Comparison of ENCODE assay signal across 24 cellular contexts in genomic region chr7:48438196-48438595, GRCh38.
DNase-seq lines count a peak whose midpoint lies in the region; ATAC-seq and TF ChIP-seq lines count a peak whose summit lies in the region.
"Had no signal": no experiment of that assay in that cellular context is flagged by ENCODE, and none has a peak within 500 bp of the region (broad histone marks: within the 10 kb centered on the region; RNA-seq: fewer than 3 reads in every experiment).

No MANE protein-coding gene starts in this region.

- H4K8ac ChIP-seq in trophoblast cell (ENCODE audit: low read depth, low read length), result no peak overlapping the region

- intact Hi-C loops in PC-3 (cut with micrococcal nuclease), result no loop called here

- no TSS peak for BruUV-seq in PC-3 (replicated peaks; lab: Mats Ljungman, UMichigan)

- H3K9me2 ChIP-seq in PC-3 (replicated peaks; ENCODE audit: low read length), result no peaks in the 10 kb centered on the region

- H3K79me1 ChIP-seq in trophoblast cell (ENCODE audit: low read length), result no peaks in the 10 kb centered on the region

- H3F3A ChIP-seq in PC-3 (ENCODE audit: low read length, unreplicated experiment), result no peaks in the 10 kb centered on the region

- no peaks in the 10 kb centered on the region for H4K20me1 ChIP-seq in PC-3 (ENCODE audit: low read length)
- H4K20me1 ChIP-seq: BLaER1 had no signal

- H3K4me2 ChIP-seq in PC-3 (ENCODE audit: low read length) (no peak overlapping the region), trophoblast cell (ENCODE audit: low read length) (no peak overlapping the region)
- H3K4me2 ChIP-seq: BLaER1, KMS-11 had no signal

- H2AK5ac ChIP-seq in trophoblast cell (ENCODE audit: low read length), result no peak overlapping the region

- H3K9me3 ChIP-seq in PC-3 (ENCODE audit: low read length) (0 out of 2 replicates have a peak, but pooled peaks cover 5% of the 10 kb centered on the region), trophoblast cell (ENCODE audit: insufficient read depth, low read depth, low read length) (no peaks in the 10 kb centered on the region)
- H3K9me3 ChIP-seq: BLaER1 had no signal

- no peaks in the 10 kb centered on the region for H3K27me3 ChIP-seq in PC-3 (ENCODE audit: low read length)
- no peaks in the 10 kb centered on the region for H3K27me3 ChIP-seq in trophoblast cell (ENCODE audit: insufficient read depth, low read length)
- H3K27me3 ChIP-seq: BLaER1 had no signal

- no CpG with 5 or more reads among the region's 1 CpG for WGBS in trophoblast cell (ENCODE audit: extremely low coverage, insufficient coverage, insufficient read length)

- ATAC-seq in PC-3 (peak; percentile 46), GM21529 (IDR thresholded peaks at IDR 0.05; ENCODE audit: unreplicated experiment) (no peak)
- ATAC-seq: Panc1 had no signal

- H3K79me2 ChIP-seq in PC-3 (ENCODE audit: low read length) (no peaks in the 10 kb centered on the region), trophoblast cell (ENCODE audit: control insufficient read depth, insufficient read depth, low read length, poor library complexity) (no peaks in the 10 kb centered on the region)

- H3K9ac ChIP-seq in PC-3 (ENCODE audit: low read length) (peak overlapping the region; percentile 1; the same call in 1 of the 2 replicates), trophoblast cell (ENCODE audit: low read length) (no peak overlapping the region)
- H3K9ac ChIP-seq: BLaER1, KMS-11 had no signal

- H3K18ac ChIP-seq in trophoblast cell (ENCODE audit: low read length), result no peak overlapping the region

- no peak overlapping the region for H2BK5ac ChIP-seq in trophoblast cell (ENCODE audit: low read depth, low read length, poor library complexity)

- DNase-seq in DMS153 (lab: John Stamatoyannopoulos, UW), result peak; percentile 35
- DNase-seq in DMS153 treated with DMSO at 0.1 percent for 48 hours (lab: John Stamatoyannopoulos, UW; ENCODE audit: unreplicated experiment), result no peak
- peak; percentile 26 for DNase-seq in PC-3
- peak; percentile 18 for DNase-seq in left kidney (ENCODE audit: low read depth, low spot score)
- peak in 1 of 2 donors; percentile 3 for DNase-seq in trophoblast cell
- DNase-seq in stimulated activated CD4-positive, alpha-beta T cell treated with anti-CD3 and anti-CD28 coated beads, Interleukin-12 subunit alpha, Interleukin-12 subunit beta, amount 100 ng/mL, for 4 hours, result no peak
- DNase-seq in foreskin melanocyte, result no peak
- DNase-seq: ACHN; CD4-positive, alpha-beta T cell; COR-L47; DMS 273 treated with DMSO at 0.1 percent for 48 hours; GDM1; H7; IMR-90; NCI-H1694; NCI-H2081; NCI-H2171 treated with DMSO at 0.1 percent for 48 hours; NCI-H526; NK-92 treated with Interleukin-12 subunit alpha and Interleukin-12 subunit beta, amount 100 ng/mL, for 24 hours had no signal

- H3K27ac ChIP-seq in PC-3 (ENCODE audit: low read length), result peak overlapping the region; percentile 40
- H3K27ac ChIP-seq in trophoblast cell (ENCODE audit: low read depth, low read length), result peak overlapping the region; percentile 62
- H3K27ac ChIP-seq: 22Rv1, BLaER1, KMS-11 had no signal

- H4K91ac ChIP-seq in trophoblast cell (ENCODE audit: low read depth, low read length), result no peak overlapping the region

- no peak for TF ChIP-seq CTCF in PC-3 (conservative IDR thresholded peaks at IDR 0.05; ENCODE audit: low read depth, low read length)

- H3K4ac ChIP-seq in trophoblast cell (ENCODE audit: low read depth, low read length), result no peak overlapping the region

- H3K4me1 ChIP-seq in PC-3 (ENCODE audit: insufficient read depth, low read length) (peaks cover 12% of the 10 kb centered on the region; the same call in 1 of the 2 replicates), trophoblast cell (ENCODE audit: control insufficient read depth in 1 of 2, insufficient read depth in 2 of 2, low read length in 2 of 2) (peaks cover 0 to 3% of the 10 kb centered on the region in 2 experiments)
- H3K4me1 ChIP-seq: BLaER1 had no signal

- H2BK120ac ChIP-seq in trophoblast cell (ENCODE audit: insufficient read depth, low read length, poor library complexity), result no peak overlapping the region

- H3K4me3 ChIP-seq in PC-3 (ENCODE audit: low read length) (no peak overlapping the region), trophoblast cell (ENCODE audit: low read depth, low read length) (no peak overlapping the region)
- H3K4me3 ChIP-seq: BLaER1 had no signal

- no peaks in the 10 kb centered on the region for H3K36me3 ChIP-seq in PC-3 (ENCODE audit: low read depth, low read length)
- H3K36me3 ChIP-seq in trophoblast cell (ENCODE audit: control insufficient read depth in 1 of 2, insufficient read depth in 2 of 2, low read length in 2 of 2), result no peaks in the 10 kb centered on the region
- H3K36me3 ChIP-seq: BLaER1 had no signal

- POLR2A ChIA-PET in PC-3 (lab: Charles Lee; ENCODE audit: unreplicated experiment), result interaction anchor here (0.6 kb wide), 1 partner anchor 333 kb away, joined by 3 read pairs; no protein-coding TSS in a partner anchor

- CTCF ChIA-PET in PC-3 (lab: Charles Lee), result no interaction called here

- no peak overlapping the region for H4K12ac ChIP-seq in trophoblast cell (ENCODE audit: low read depth, low read length)

- no peak overlapping the region for H3K23ac ChIP-seq in trophoblast cell (ENCODE audit: low read length)

- H2AFZ ChIP-seq in PC-3 (ENCODE audit: low read length) (no peak overlapping the region), trophoblast cell (ENCODE audit: insufficient read depth, low read length, poor library complexity) (no peak overlapping the region)

- H2BK12ac ChIP-seq in trophoblast cell (ENCODE audit: low read length), result no peak overlapping the region

- H3K14ac ChIP-seq in trophoblast cell (ENCODE audit: low read length), result no peak overlapping the region

Comparison
In these comparisons a context has a peak if more than half of its experiments do, and no peak if none do; other contexts are left out.
1. DNase-seq: peak in DMS153 (single experiment), PC-3 (single experiment) and left kidney (single experiment); none in DMS153 treated with DMSO at 0.1 percent for 48 hours (single experiment), stimulated activated CD4-positive, alpha-beta T cell treated with anti-CD3 and anti-CD28 coated beads, Interleukin-12 subunit alpha, Interleukin-12 subunit beta, amount 100 ng/mL, for 4 hours (single experiment) and foreskin melanocyte (single experiment).